Comparison of ENCODE assay signal across 8 cellular contexts in genomic region chr9:33151007-33151557, GRCh38. TPM values are rescaled to one million over a fixed set of nuclear protein-coding genes. Genes with fewer than 3 reads are reported as not detected.
DNase-seq lines count a peak whose midpoint lies in the region; ATAC-seq and TF ChIP-seq lines count a peak whose summit lies in the region.

No MANE protein-coding gene starts in this region.

- peak; percentile 71 for DNase-seq in Caki2 (ENCODE audit: low read depth)
- peak; percentile 76 for DNase-seq in NB4 (ENCODE audit: low read depth)
- DNase-seq in brain pericyte (ENCODE audit: low read depth, low spot score): peak; percentile 75
- peak; percentile 52 to 82 for DNase-seq in lung microvascular endothelial cell (ENCODE audit: low read depth in 2 of 2)
- peak; percentile 64 to 78 for DNase-seq in uterus
- DNase-seq in stimulated activated CD4-positive, alpha-beta T cell treated with anti-CD3 and anti-CD28 coated beads, Interleukin-4, amount 100 ng/mL, for 4 hours: no peak
- DNase-seq in HPDE6-E6E7 (ENCODE audit: extremely low spot score): no peak

- H3K9me3 ChIP-seq in uterus: peaks cover 0 to 4% of the 10 kb centered on the region in 2 donors

- in situ Hi-C loops in Caki2 (cut with HindIII; ENCODE audit: low pct_unique_long_range_greater_than_20kb, low sequenced_read_pairs): no loop called here

- peaks cover 0 to 12% of the 10 kb centered on the region in 2 donors for H3K4me1 ChIP-seq in uterus

- H3K4me3 ChIP-seq in NB4 (ENCODE audit: low read depth, low read length) (no peak overlapping the region), uterus (no peak overlapping the region)

- TF ChIP-seq CTCF in NB4 (IDR thresholded peaks at IDR 0.05; ENCODE audit: low read depth, low read length) (no peak), uterus (IDR thresholded peaks at IDR 0.05) (no peak)

- peak overlapping the region; percentile 79 to 86 for H3K27ac ChIP-seq in uterus

- intact Hi-C loops in uterus (cut with DNase I; ENCODE audit: low total_unique reads): no loop called here

- no peak for ATAC-seq in HG03439 (IDR thresholded peaks at IDR 0.05; ENCODE audit: unreplicated experiment)

- no peaks in the 10 kb centered on the region for H3K36me3 ChIP-seq in uterus

- TF ChIP-seq POLR2A in NB4 (IDR thresholded peaks at IDR 0.05; ENCODE audit: extremely low read depth, insufficient read length): no peak
- no peak for TF ChIP-seq POLR2A in uterus (IDR thresholded peaks at IDR 0.05)

- H3K27me3 ChIP-seq in uterus: no peaks in the 10 kb centered on the region

RNA-seq across cellular contexts. Expression of gene B4GALT1, which starts 16.1 kb away (rescaled TPM):
- total RNA-seq in Caki2 (2014; rRNA removed; shearing (Covaris generic); ENCODE audit: low replicate concordance): 38.5 and 41.6 TPM in 2 replicates
- 12.4 and 13.1 TPM in 2 replicates for total RNA-seq in lung microvascular endothelial cell
- total RNA-seq in uterus: 10 to 100 TPM; 13.1 to 66.3 (median 37.1) TPM

Comparison
In these comparisons a context has a peak if more than half of its experiments do, and no peak if none do; other contexts are left out.
1. DNase-seq: peak in Caki2 (single experiment), NB4 (single experiment), brain pericyte (single experiment), lung microvascular endothelial cell (2 of 2) and uterus (2 of 2); none in stimulated activated CD4-positive, alpha-beta T cell treated with anti-CD3 and anti-CD28 coated beads, Interleukin-4, amount 100 ng/mL, for 4 hours (0 of 2) and HPDE6-E6E7 (single experiment).